Comparison of ENCODE assay signal across 21 cellular contexts in the genomic region with DNA sequence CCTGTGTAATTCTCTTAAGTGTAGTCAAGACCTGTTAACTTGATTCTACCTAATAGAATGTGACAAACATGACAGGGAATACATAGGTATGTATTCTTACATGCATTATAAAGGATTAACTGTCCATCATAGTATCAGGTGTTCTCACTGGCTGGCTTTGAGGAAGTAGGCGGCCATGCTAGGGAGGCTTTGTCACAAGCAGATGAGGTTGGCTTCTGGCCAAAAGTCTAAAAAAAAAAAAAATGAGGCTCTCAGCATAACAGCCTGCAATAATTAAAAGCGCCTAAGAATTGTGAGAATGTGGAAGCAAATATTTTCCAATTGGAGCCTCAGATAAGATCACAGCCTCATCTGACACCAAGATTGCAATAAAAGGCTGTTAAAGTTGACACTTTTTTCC.
DNase-seq lines count a peak whose midpoint lies in the region; ATAC-seq and TF ChIP-seq lines count a peak whose summit lies in the region.
"Had no signal": no experiment of that assay in that cellular context is flagged by ENCODE, and none has a peak within 500 bp of the region (broad histone marks: within the 10 kb centered on the region; RNA-seq: fewer than 3 reads in every experiment).

No MANE protein-coding gene starts in this region.

- H3K4me3 ChIP-seq in hepatocyte (no peak overlapping the region), suprapubic skin (no peak overlapping the region)
- H3K4me3 ChIP-seq: MG63, neural progenitor cell, prostate gland, transverse colon had no signal

- H3K9me3 Mint-ChIP-seq in osteocyte (ENCODE audit: unreplicated experiment), result peaks cover 13% of the 10 kb centered on the region
- H3K9me3 Mint-ChIP-seq: dendritic cell treated with granulocyte-macrophage colony-stimulating factor and Interleukin-4, amounts not matched to agents 40 ng/mL and 50 ng/mL, for 4 days; neural progenitor cell had no signal

- no peaks in the 10 kb centered on the region for H3K27me3 Mint-ChIP-seq in osteocyte (ENCODE audit: unreplicated experiment)
- H3K27me3 Mint-ChIP-seq: CD4-positive, alpha-beta memory T cell; dendritic cell treated with granulocyte-macrophage colony-stimulating factor and Interleukin-4, amounts not matched to agents 40 ng/mL and 50 ng/mL, for 4 days; T-helper 17 cell had no signal

- no peak overlapping the region for H3K4me2 ChIP-seq in hepatocyte
- H3K4me2 ChIP-seq: neural progenitor cell had no signal

- ATAC-seq in HG03432 (IDR thresholded peaks at IDR 0.05; ENCODE audit: unreplicated experiment), result no peak
- ATAC-seq: stimulated activated naive CD8-positive, alpha-beta T cell treated with anti-CD3 and anti-CD28 coated beads, Interleukin-15, Interleukin-2, amounts not matched to agents 100 U/mL and 50 U/mL, for 24 hours; T-helper 17 cell had no signal

- H3K9me2 ChIP-seq in hepatocyte (replicated peaks; ENCODE audit: insufficient read depth), result no peaks in the 10 kb centered on the region

- H3K4me1 Mint-ChIP-seq in osteocyte (ENCODE audit: unreplicated experiment), result no peaks in the 10 kb centered on the region
- H3K4me1 Mint-ChIP-seq: CD4-positive, alpha-beta memory T cell; neural progenitor cell; T-helper 17 cell had no signal

- no peak for TF ChIP-seq POLR2A in suprapubic skin (IDR thresholded peaks at IDR 0.05)

- no peaks in the 10 kb centered on the region for H4K20me1 ChIP-seq in hepatocyte (ENCODE audit: insufficient read depth, poor library complexity, severe bottlenecking)

- no peaks in the 10 kb centered on the region for H3K79me2 ChIP-seq in hepatocyte

- H3K9me3 ChIP-seq in hepatocyte (ENCODE audit: low read depth), result no peaks in the 10 kb centered on the region
- H3K9me3 ChIP-seq in suprapubic skin, result no peaks in the 10 kb centered on the region
- H3K9me3 ChIP-seq: MG63, prostate gland, transverse colon had no signal

- H3K36me3 ChIP-seq in hepatocyte (replicated peaks; ENCODE audit: insufficient read depth, low read depth), result no peaks in the 10 kb centered on the region
- H3K36me3 ChIP-seq in suprapubic skin, result no peaks in the 10 kb centered on the region
- H3K36me3 ChIP-seq: MG63, neural progenitor cell, prostate gland, transverse colon had no signal

- peak; percentile 18 for DNase-seq in COR-L47 (lab: John Stamatoyannopoulos, UW)
- DNase-seq in KG1 (lab: John Stamatoyannopoulos, UW), result peak; percentile 27
- DNase-seq in RPMI7951 (ENCODE audit: low read depth), result peak; percentile 30
- DNase-seq in hepatocyte (ENCODE audit: low spot score), result peak; percentile 38
- no peak for DNase-seq in cerebellar cortex (ENCODE audit: low spot score)
- DNase-seq in osteocyte (ENCODE audit: extremely low spot score, unreplicated experiment), result no peak
- DNase-seq in suprapubic skin (ENCODE audit: low spot score in 2 of 2), result no peak
- DNase-seq: activated CD4-positive, alpha-beta T cell treated with anti-CD3 and anti-CD28 coated beads, Interleukin-2, amount 50 U/mL, for 4 hours; activated gamma-delta T cell; CD4-positive, alpha-beta memory T cell; HCEC 1CT; MG63; NCI-H2081; Right ventricle myocardium superior; stimulated activated naive CD8-positive, alpha-beta T cell treated with anti-CD3 and anti-CD28 coated beads, Interleukin-15, Interleukin-2, amounts not matched to agents 100 U/mL and 50 U/mL, for 24 hours; T-helper 17 cell; transverse colon had no signal

- no peaks in the 10 kb centered on the region for H3K27me3 ChIP-seq in hepatocyte
- no peaks in the 10 kb centered on the region for H3K27me3 ChIP-seq in suprapubic skin
- H3K27me3 ChIP-seq: MG63, neural progenitor cell, transverse colon had no signal

- H3K27ac ChIP-seq in hepatocyte (no peak overlapping the region), suprapubic skin (no peak overlapping the region)
- H3K27ac ChIP-seq: neural progenitor cell, prostate gland, transverse colon had no signal

- no peaks in the 10 kb centered on the region for H3K36me3 Mint-ChIP-seq in osteocyte (ENCODE audit: unreplicated experiment)
- H3K36me3 Mint-ChIP-seq: CD4-positive, alpha-beta memory T cell; neural progenitor cell had no signal

- no peak for TF ChIP-seq CTCF in hepatocyte (IDR thresholded peaks at IDR 0.05; ENCODE audit: poor library complexity)
- no peak for TF ChIP-seq CTCF in osteocyte (IDR thresholded peaks at IDR 0.05)
- TF ChIP-seq CTCF in suprapubic skin (IDR thresholded peaks at IDR 0.05), result no peak

- WGBS in hepatocyte (ENCODE audit: low lambda C conversion rate, missing lambda C conversion rate), result 70% methylated on average over 2 of the region's 2 CpGs
- WGBS in suprapubic skin, result 27% methylated on average over 2 of the region's 2 CpGs

- no peak for TF ChIP-seq EP300 in suprapubic skin (IDR thresholded peaks at IDR 0.05)

- no peak overlapping the region for H3K27ac Mint-ChIP-seq in osteocyte (ENCODE audit: unreplicated experiment)
- H3K27ac Mint-ChIP-seq: CD4-positive, alpha-beta memory T cell; dendritic cell treated with granulocyte-macrophage colony-stimulating factor and Interleukin-4, amounts not matched to agents 40 ng/mL and 50 ng/mL, for 4 days; neural progenitor cell; T-helper 17 cell had no signal

- H3K4me1 ChIP-seq in hepatocyte (ENCODE audit: insufficient read depth), result no peaks in the 10 kb centered on the region
- H3K4me1 ChIP-seq in suprapubic skin, result no peaks in the 10 kb centered on the region
- H3K4me1 ChIP-seq: neural progenitor cell, prostate gland, transverse colon had no signal

- no peak overlapping the region for H2AFZ ChIP-seq in hepatocyte
- H2AFZ ChIP-seq: neural progenitor cell had no signal

- no peak overlapping the region for H3K4me3 Mint-ChIP-seq in osteocyte (ENCODE audit: unreplicated experiment)
- H3K4me3 Mint-ChIP-seq: CD4-positive, alpha-beta memory T cell; dendritic cell treated with granulocyte-macrophage colony-stimulating factor and Interleukin-4, amounts not matched to agents 40 ng/mL and 50 ng/mL, for 4 days; neural progenitor cell; T-helper 17 cell had no signal

Comparison
In these comparisons a context has a peak if more than half of its experiments do, and no peak if none do; other contexts are left out.
1. DNase-seq: peak in COR-L47 (single experiment), KG1 (single experiment), RPMI7951 (single experiment) and hepatocyte (single experiment); none in cerebellar cortex (single experiment), osteocyte (single experiment) and suprapubic skin (0 of 2).